In genomic region chrX:120357186-120357585, GRCh38 we compare ENCODE assay signal across 2 cellular contexts.
TF ChIP-seq lines count a peak whose summit lies in the region.

No MANE protein-coding gene starts in this region.

TF ChIP-seq in K562, 482 proteins besides CTCF, POLR2A, EP300 and RAD21:
- TF ChIP-seq RBM39 (optimal IDR thresholded peaks at IDR 0.05; ENCODE audit: low read depth, low read length) (no peak), RCOR1 (IDR thresholded peaks at IDR 0.05; ENCODE audit: borderline replicate concordance in 1 of 2, low read depth in 2 of 2, low read length in 2 of 2) (peak in 1 of 2 experiments; percentile 83; a peak in 2 of 4 replicates), KDM1A (IDR thresholded peaks at IDR 0.05) (peak; percentile 56 to 74; a peak in 3 of 4 replicates)
TF ChIP-seq in K562: peak in this region for 2.

TF ChIP-seq in neural cell, 6 proteins besides CTCF, POLR2A, EP300 and RAD21:
- TF ChIP-seq POLR2AphosphoS5 (IDR thresholded peaks at IDR 0.05), result no peak
